In genomic region chr12:55996201-55996714, GRCh38 we compare ENCODE assay signal across 8 cellular contexts. TPM values are rescaled to one million over a fixed set of nuclear protein-coding genes. Genes with fewer than 3 reads are reported as not detected.
DNase-seq lines count a peak whose midpoint lies in the region; ATAC-seq and TF ChIP-seq lines count a peak whose summit lies in the region.

No MANE protein-coding gene starts in this region.

- TF ChIP-seq CTCF in right atrium auricular region (IDR thresholded peaks at IDR 0.05): peak; percentile 81 to 89

- H3K9me3 ChIP-seq in right atrium auricular region: no peaks in the 10 kb centered on the region

- H3K27me3 ChIP-seq in right atrium auricular region (no peaks in the 10 kb centered on the region), rectal smooth muscle tissue (ENCODE audit: control insufficient read depth, insufficient read depth, low read length) (no peaks in the 10 kb centered on the region)

- ATAC-seq in GM21619 (IDR thresholded peaks at IDR 0.05; ENCODE audit: unreplicated experiment): no peak

- peaks cover 28% of the 10 kb centered on the region for H3K36me3 Mint-ChIP-seq in T-helper 1 cell treated with Interleukin-12 subunit alpha and Interleukin-12 subunit beta and Interleukin-4 antibody, amounts not matched to agents 30 μg/mL and 1 μg/mL, for 36 hours (ENCODE audit: low read depth)

- H3K9ac ChIP-seq in rectal smooth muscle tissue (ENCODE audit: low read length): no peak overlapping the region

- no peaks in the 10 kb centered on the region for H3K9me3 Mint-ChIP-seq in T-helper 1 cell treated with Interleukin-12 subunit alpha and Interleukin-12 subunit beta and Interleukin-4 antibody, amounts not matched to agents 30 μg/mL and 1 μg/mL, for 36 hours

- H3K4me1 ChIP-seq in right atrium auricular region: peaks cover 0 to 19% of the 10 kb centered on the region in 2 donors
- no peaks in the 10 kb centered on the region for H3K4me1 ChIP-seq in rectal smooth muscle tissue (ENCODE audit: control insufficient read depth, insufficient read depth, low read length)

- H3K27ac ChIP-seq in angular gyrus (ENCODE audit: low read depth, low read length) (peak overlapping the region; percentile 93), right atrium auricular region (peak overlapping the region; percentile 84 to 86), rectal smooth muscle tissue (ENCODE audit: low read depth, low read length) (peak overlapping the region; percentile 71)

- H3K27ac Mint-ChIP-seq in T-helper 1 cell treated with Interleukin-12 subunit alpha and Interleukin-12 subunit beta and Interleukin-4 antibody, amounts not matched to agents 30 μg/mL and 1 μg/mL, for 36 hours: peak overlapping the region; percentile 26

- no peaks in the 10 kb centered on the region for H3K27me3 Mint-ChIP-seq in T-helper 1 cell treated with Interleukin-12 subunit alpha and Interleukin-12 subunit beta and Interleukin-4 antibody, amounts not matched to agents 30 μg/mL and 1 μg/mL, for 36 hours (ENCODE audit: low read depth)

- H3K36me3 ChIP-seq in right atrium auricular region: peaks cover 32% of the 10 kb centered on the region
- peaks cover 23% of the 10 kb centered on the region for H3K36me3 ChIP-seq in rectal smooth muscle tissue (ENCODE audit: control insufficient read depth, insufficient read depth, low read length)

- DNase-seq in ELR (ENCODE audit: low read depth): peak; percentile 77
- DNase-seq in NCI-H1092 treated with DMSO at 0.1 percent for 48 hours (lab: John Stamatoyannopoulos, UW): peak; percentile 41
- peak; percentile 73 for DNase-seq in right atrium auricular region (ENCODE audit: low spot score)
- no peak for DNase-seq in HuH-7 (ENCODE audit: low spot score)

- H3K4me1 Mint-ChIP-seq in T-helper 1 cell treated with Interleukin-12 subunit alpha and Interleukin-12 subunit beta and Interleukin-4 antibody, amounts not matched to agents 30 μg/mL and 1 μg/mL, for 36 hours (ENCODE audit: low read depth): peaks cover 24% of the 10 kb centered on the region

- peak overlapping the region; percentile 79 for H3K4me3 Mint-ChIP-seq in T-helper 1 cell treated with Interleukin-12 subunit alpha and Interleukin-12 subunit beta and Interleukin-4 antibody, amounts not matched to agents 30 μg/mL and 1 μg/mL, for 36 hours

- peak overlapping the region; percentile 48 to 78 for H3K4me3 ChIP-seq in right atrium auricular region
- peak overlapping the region; percentile 72 for H3K4me3 ChIP-seq in rectal smooth muscle tissue (ENCODE audit: low read length)

RNA-seq across cellular contexts. Expression of gene SUOX, which starts 0.8 kb away (rescaled TPM):
- total RNA-seq in right atrium auricular region: 10 to 100 TPM; 23.9 to 37.7 TPM

RNA-seq across cellular contexts. Expression of gene RAB5B, which starts 22.4 kb away (rescaled TPM):
- 100 to 1,000 TPM in 1 of 2 donors, 10 to 100 TPM in 1; 93.5 to 108 TPM for total RNA-seq in right atrium auricular region

RNA-seq across cellular contexts. Expression of gene IKZF4, which starts 24.6 kb away (rescaled TPM):
- 1 to 10 TPM; 2.6 to 3.9 TPM for total RNA-seq in right atrium auricular region

RNA-seq across cellular contexts. Expression of gene CDK2, which starts 29.6 kb away (rescaled TPM):
- total RNA-seq in right atrium auricular region: 10 to 100 TPM in 1 of 2 donors, 1 to 10 TPM in 1; 5.4 to 13.8 TPM

RNA-seq across cellular contexts. Expression of gene PMEL, which starts 30.4 kb away (rescaled TPM):
- total RNA-seq in right atrium auricular region: 1 to 10 TPM in 1 of 2 donors, under 1 TPM in 1; 0.67 to 1.1 TPM
